Comparison of ENCODE assay signal across 26 cellular contexts in the genomic region with DNA sequence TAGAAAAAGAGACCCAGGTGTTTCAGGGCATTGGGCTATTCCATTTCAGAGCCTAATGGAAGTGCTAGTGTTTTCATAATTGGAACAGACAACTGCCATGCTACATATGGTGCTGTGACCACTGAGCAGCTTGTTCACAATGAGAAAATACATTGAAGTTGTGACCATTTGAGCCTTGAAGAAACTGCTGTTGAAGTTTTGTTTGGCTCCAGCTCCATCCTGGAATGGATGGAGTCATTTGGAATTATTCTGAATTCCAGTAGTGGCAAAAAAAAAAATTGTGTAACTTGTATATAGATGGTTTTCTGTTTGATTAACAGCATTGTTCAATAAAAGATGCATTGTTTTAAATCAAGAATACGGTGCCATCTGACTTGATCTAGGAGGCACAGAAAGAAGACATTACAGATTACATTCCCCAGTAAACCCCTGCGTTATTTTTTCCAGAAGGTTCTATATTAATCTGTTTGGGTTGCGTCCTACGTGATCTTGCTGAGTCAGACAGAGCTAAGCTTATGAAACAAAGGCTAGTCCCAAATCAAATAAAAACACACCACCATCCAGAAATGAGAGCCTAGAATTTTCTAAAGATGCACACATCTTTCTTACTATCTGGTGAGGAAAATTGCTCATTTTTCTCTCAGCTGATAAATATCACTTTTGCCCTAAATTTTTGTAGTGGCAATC. TPM values are rescaled to one million over a fixed set of nuclear protein-coding genes. Genes with fewer than 3 reads are reported as not detected.
DNase-seq lines count a peak whose midpoint lies in the region; FAIRE-seq and TF ChIP-seq lines count a peak whose summit lies in the region.
"Had no signal": no experiment of that assay in that cellular context is flagged by ENCODE, and none has a peak within 500 bp of the region (broad histone marks: within the 10 kb centered on the region; RNA-seq: fewer than 3 reads in every experiment).

No MANE protein-coding gene starts in this region.

- no peak overlapping the region for H3K4me3 ChIP-seq in fibroblast of the aortic adventitia (ENCODE audit: low read depth, low read length)
- H3K4me3 ChIP-seq in small intestine (ENCODE audit: low read depth in 1 of 2, low read length in 2 of 2) = no peak overlapping the region
- H3K4me3 ChIP-seq in esophagus squamous epithelium = no peak overlapping the region
- H3K4me3 ChIP-seq: HAP-1, skin epidermis, upper lobe of right lung had no signal

- DNase-seq in GM03348 (ENCODE audit: low spot score) (peak; percentile 46), fibroblast of the aortic adventitia (ENCODE audit: low read depth) (peak; percentile 79), stromal cell of bone marrow (ENCODE audit: low read depth) (peak; percentile 24), Kasumi-1 (lab: John Stamatoyannopoulos, UW) (no peak), small intestine (no peak), esophagus squamous epithelium (lab: John Stamatoyannopoulos, UW) (no peak), HuH-7.5 (ENCODE audit: low spot score) (no peak)
- DNase-seq: activated CD8-positive, alpha-beta T cell treated with anti-CD3 and anti-CD28 coated beads for 36 hours; activated naive CD4-positive, alpha-beta T cell treated with Interleukin-2 at 50 U/mL for 16 hours; activated T-cell treated with anti-CD3 and anti-CD28 coated beads, Interleukin-2, amount 50 U/mL, for 1 hour; COR-L47; DND-41; endodermal cell; kidney glomerular epithelial cell; NCI-H1417 treated with DMSO at 0.1 percent for 48 hours; NCI-H2171; NCI-H69; nephron progenitor cell; stimulated activated CD4-positive, alpha-beta T cell treated with anti-CD3 and anti-CD28 coated beads, Interleukin-2, amount 100 ng/mL, for 48 hours; stimulated activated naive CD4-positive, alpha-beta T cell treated with Interleukin-2 at 50 U/mL for 16 hours; T1000; upper lobe of right lung had no signal

- H3K36me3 ChIP-seq in small intestine (ENCODE audit: control insufficient read depth in 2 of 2, insufficient read depth in 2 of 2, low read length in 2 of 2) = no peaks in the 10 kb centered on the region
- no peaks in the 10 kb centered on the region for H3K36me3 ChIP-seq in esophagus squamous epithelium
- H3K36me3 ChIP-seq: HAP-1, upper lobe of right lung had no signal

- TF ChIP-seq POLR2A in esophagus squamous epithelium (IDR thresholded peaks at IDR 0.05) = no peak

- intact Hi-C loops in esophagus squamous epithelium (cut with DNase I) = no loop called here

- WGBS in small intestine, 3 donors = 79 to 90% (median 89%) methylated on average over 4 of the region's 4 CpGs
- WGBS in esophagus squamous epithelium, 2 donors = 29 to 37% methylated on average over 4 of the region's 4 CpGs

- peak overlapping the region; percentile 70 for H3K27ac ChIP-seq in angular gyrus (ENCODE audit: low read depth, low read length)
- no peak overlapping the region for H3K27ac ChIP-seq in small intestine (ENCODE audit: low read depth in 1 of 2, low read length in 1 of 2)
- H3K27ac ChIP-seq in esophagus squamous epithelium = peak overlapping the region in 1 of 4 donors; percentile 46
- H3K27ac ChIP-seq: upper lobe of right lung had no signal

- no peaks in the 10 kb centered on the region for H3K9me3 ChIP-seq in small intestine (ENCODE audit: control insufficient read depth, low read depth)
- no peaks in the 10 kb centered on the region for H3K9me3 ChIP-seq in esophagus squamous epithelium
- H3K9me3 ChIP-seq: HAP-1, upper lobe of right lung had no signal

- H3K4me1 ChIP-seq in small intestine (ENCODE audit: control insufficient read depth in 2 of 2, insufficient read depth in 1 of 2, low read depth in 1 of 2, low read length in 1 of 2) (peaks cover 0 to 6% of the 10 kb centered on the region in 2 donors), esophagus squamous epithelium (peaks cover 4 to 22% (median 10%) of the 10 kb centered on the region in 3 donors)
- H3K4me1 ChIP-seq: upper lobe of right lung had no signal

- no peak for TF ChIP-seq CTCF in fibroblast of the aortic adventitia (IDR thresholded peaks at IDR 0.05; ENCODE audit: insufficient read depth, low read length)
- no peak for TF ChIP-seq CTCF in esophagus squamous epithelium (IDR thresholded peaks at IDR 0.05)

- no peak for FAIRE-seq in small intestine (lab: Jason Lieb, UNC)
- FAIRE-seq: colon had no signal

- H3K27me3 ChIP-seq in small intestine (ENCODE audit: control insufficient read depth in 2 of 2, insufficient read depth in 2 of 2, low read length in 2 of 2) (no peaks in the 10 kb centered on the region), esophagus squamous epithelium (no peaks in the 10 kb centered on the region)
- H3K27me3 ChIP-seq: upper lobe of right lung had no signal

RNA-seq across cellular contexts. Expression of gene FMNL2, which starts 19.2 kb away (rescaled TPM):
- total RNA-seq in fibroblast of the aortic adventitia (ENCODE audit: low replicate concordance) (23.6 and 28.0 TPM in 2 replicates), esophagus squamous epithelium (10 to 100 TPM in 3 of 4 donors, 1 to 10 TPM in 1; 5.8 to 19.8 (median 16.9) TPM)
- polyA plus RNA-seq in small intestine = 1 to 10 TPM; 7.0 to 8.7 (median 8.7) TPM

Comparison
In these comparisons a context has a peak if more than half of its experiments do, and no peak if none do; other contexts are left out.
1. DNase-seq: peak in GM03348 (single experiment), fibroblast of the aortic adventitia (single experiment) and stromal cell of bone marrow (single experiment); none in Kasumi-1 (0 of 2), small intestine (single experiment), esophagus squamous epithelium (single experiment) and HuH-7.5 (single experiment).